Comparison of ENCODE assay signal across 3 cellular contexts in genomic region chr20:36264426-36265246, GRCh38.
A peak's percentile ranks its signal among the peaks of the same experiment; 100 is the strongest.
TF ChIP-seq lines count a peak whose summit lies in the region.

No MANE protein-coding gene starts in this region.

TF ChIP-seq in A549, 52 proteins besides CTCF, POLR2A, EP300 and RAD21:
- TF ChIP-seq, protein P1, sequence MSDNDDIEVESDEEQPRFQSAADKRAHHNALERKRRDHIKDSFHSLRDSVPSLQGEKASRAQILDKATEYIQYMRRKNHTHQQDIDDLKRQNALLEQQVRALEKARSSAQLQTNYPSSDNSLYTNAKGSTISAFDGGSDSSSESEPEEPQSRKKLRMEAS (IDR thresholded peaks at IDR 0.05), result no peak
- TF ChIP-seq, protein P2, sequence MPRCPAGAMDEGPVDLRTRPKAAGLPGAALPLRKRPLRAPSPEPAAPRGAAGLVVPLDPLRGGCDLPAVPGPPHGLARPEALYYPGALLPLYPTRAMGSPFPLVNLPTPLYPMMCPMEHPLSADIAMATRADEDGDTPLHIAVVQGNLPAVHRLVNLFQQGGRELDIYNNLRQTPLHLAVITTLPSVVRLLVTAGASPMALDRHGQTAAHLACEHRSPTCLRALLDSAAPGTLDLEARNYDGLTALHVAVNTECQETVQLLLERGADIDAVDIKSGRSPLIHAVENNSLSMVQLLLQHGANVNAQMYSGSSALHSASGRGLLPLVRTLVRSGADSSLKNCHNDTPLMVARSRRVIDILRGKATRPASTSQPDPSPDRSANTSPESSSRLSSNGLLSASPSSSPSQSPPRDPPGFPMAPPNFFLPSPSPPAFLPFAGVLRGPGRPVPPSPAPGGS (IDR thresholded peaks at IDR 0.05), result no peak
- TF ChIP-seq CBX8 (IDR thresholded peaks at IDR 0.05) (no peak), NFE2L2 (conservative IDR thresholded peaks at IDR 0.05; ENCODE audit: low read length) (no peak), ATOH8 (CRISPR knock-in tag; IDR thresholded peaks at IDR 0.05; ENCODE audit: low read depth) (no peak), RFX5 (IDR thresholded peaks at IDR 0.05) (no peak)
- TF ChIP-seq, protein P3, sequence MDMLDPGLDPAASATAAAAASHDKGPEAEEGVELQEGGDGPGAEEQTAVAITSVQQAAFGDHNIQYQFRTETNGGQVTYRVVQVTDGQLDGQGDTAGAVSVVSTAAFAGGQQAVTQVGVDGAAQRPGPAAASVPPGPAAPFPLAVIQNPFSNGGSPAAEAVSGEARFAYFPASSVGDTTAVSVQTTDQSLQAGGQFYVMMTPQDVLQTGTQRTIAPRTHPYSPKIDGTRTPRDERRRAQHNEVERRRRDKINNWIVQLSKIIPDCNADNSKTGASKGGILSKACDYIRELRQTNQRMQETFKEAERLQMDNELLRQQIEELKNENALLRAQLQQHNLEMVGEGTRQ (IDR thresholded peaks at IDR 0.05), result 0 out of 2 replicates have a peak, but pooled peaks have one; percentile 25

TF ChIP-seq in Ishikawa, 13 proteins besides CTCF, POLR2A, EP300 and RAD21:
- TF ChIP-seq TCF12 (IDR thresholded peaks at IDR 0.05; ENCODE audit: low read depth) (no peak), YY1 (IDR thresholded peaks at IDR 0.05; ENCODE audit: low read depth) (no peak), FOXM1 (IDR thresholded peaks at IDR 0.05; ENCODE audit: borderline replicate concordance, low read depth) (no peak), TAF1 (IDR thresholded peaks at IDR 0.05; ENCODE audit: low read depth) (no peak)
- TF ChIP-seq, protein P4, sequence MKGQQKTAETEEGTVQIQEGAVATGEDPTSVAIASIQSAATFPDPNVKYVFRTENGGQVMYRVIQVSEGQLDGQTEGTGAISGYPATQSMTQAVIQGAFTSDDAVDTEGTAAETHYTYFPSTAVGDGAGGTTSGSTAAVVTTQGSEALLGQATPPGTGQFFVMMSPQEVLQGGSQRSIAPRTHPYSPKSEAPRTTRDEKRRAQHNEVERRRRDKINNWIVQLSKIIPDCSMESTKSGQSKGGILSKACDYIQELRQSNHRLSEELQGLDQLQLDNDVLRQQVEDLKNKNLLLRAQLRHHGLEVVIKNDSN (IDR thresholded peaks at IDR 0.05), result 0 out of 2 replicates have a peak, but pooled peaks have one; percentile 48

TF ChIP-seq in H1, 55 proteins besides CTCF, POLR2A, EP300 and RAD21:
- TF ChIP-seq, protein P5, sequence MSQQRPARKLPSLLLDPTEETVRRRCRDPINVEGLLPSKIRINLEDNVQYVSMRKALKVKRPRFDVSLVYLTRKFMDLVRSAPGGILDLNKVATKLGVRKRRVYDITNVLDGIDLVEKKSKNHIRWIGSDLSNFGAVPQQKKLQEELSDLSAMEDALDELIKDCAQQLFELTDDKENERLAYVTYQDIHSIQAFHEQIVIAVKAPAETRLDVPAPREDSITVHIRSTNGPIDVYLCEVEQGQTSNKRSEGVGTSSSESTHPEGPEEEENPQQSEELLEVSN (IDR thresholded peaks at IDR 0.05), result no peak
- TF ChIP-seq HDAC2 (IDR thresholded peaks at IDR 0.05; ENCODE audit: borderline replicate concordance in 1 of 2, low read depth in 2 of 2, low read length in 2 of 2) (no peak), CEBPB (IDR thresholded peaks at IDR 0.05; ENCODE audit: low read depth, low read length) (no peak)
